ENCODE assay signal across 25 cellular contexts in genomic region chr1:61968869-61969268, GRCh38.
"Had no signal": no experiment of that assay in that cellular context is flagged by ENCODE, and none has a peak within 500 bp of the region (broad histone marks: within the 10 kb centered on the region; RNA-seq: fewer than 3 reads in every experiment).

No MANE protein-coding gene starts in this region.

- H3K36me3 ChIP-seq: neutrophil, pancreas, right lobe of liver, sigmoid colon, stomach, thoracic aorta, tibial artery, transverse colon, upper lobe of right lung, uterus had no signal

- DNase-seq: naive thymus-derived CD4-positive, alpha-beta T cell; nephron progenitor cell; nucleus accumbens; pancreas; posterior cingulate gyrus; psoas muscle; right cardiac atrium; right lobe of liver; sigmoid colon; small intestine; stimulated activated CD4-positive, alpha-beta T cell treated with anti-CD3 and anti-CD28 coated beads, Interleukin-15, amount 100 ng/mL, for 24 hours; stimulated activated CD4-positive, alpha-beta T cell treated with anti-CD3 and anti-CD28 coated beads, Interleukin-2, amount 100 ng/mL, for 24 hours; stimulated activated CD4-positive, alpha-beta T cell treated with anti-CD3 and anti-CD28 coated beads, Interleukin-2, amount 100 ng/mL, for 48 hours; stimulated activated CD4-positive, alpha-beta T cell treated with anti-CD3 and anti-CD28 coated beads, Interleukin-4, amount 100 ng/mL, for 24 hours; stimulated activated naive B cell treated with anti-CD40 and anti-IgM and Interleukin-4, amounts not matched to agents 10 μg/mL and 1 μg/mL and 100 μg/mL, for 72 hours; stimulated activated naive CD4-positive, alpha-beta T cell treated with Interleukin-2 at 50 U/mL for 16 hours; stomach; tibial artery; transverse colon; upper lobe of right lung; uterus had no signal

- H3K4me3 ChIP-seq: pancreas, psoas muscle, right lobe of liver, sigmoid colon, stomach, thoracic aorta, tibial artery, transverse colon, upper lobe of right lung, uterus had no signal

- FAIRE-seq: pancreas, small intestine had no signal

- H3K9me3 ChIP-seq: neutrophil, pancreas, psoas muscle, right lobe of liver, sigmoid colon, stomach, thoracic aorta, tibial artery, transverse colon, upper lobe of right lung, uterus had no signal

- H3K27me3 ChIP-seq: neutrophil, pancreas, right lobe of liver, sigmoid colon, stomach, tibial artery, transverse colon, upper lobe of right lung, uterus had no signal

- H3K4me1 ChIP-seq: pancreas, psoas muscle, sigmoid colon, stomach, tibial artery, transverse colon, upper lobe of right lung, uterus had no signal

- H3K27ac ChIP-seq: neutrophil, pancreas, psoas muscle, right lobe of liver, sigmoid colon, stomach, thoracic aorta, tibial artery, transverse colon, upper lobe of right lung, uterus had no signal

- ATAC-seq: naive thymus-derived CD4-positive, alpha-beta T cell; natural killer cell treated with Interleukin-12 subunit alpha and Interleukin-12 subunit beta and Interleukin-15 and Interleukin-18, amount 100 ng/mL, for 72 hours; pancreas; psoas muscle; right cardiac atrium; right lobe of liver; stimulated activated effector memory CD8-positive, alpha-beta T cell treated with anti-CD3 and anti-CD28 coated beads, Interleukin-12 subunit alpha, Interleukin-12 subunit beta, amount 100 ng/mL, for 72 hours; stimulated activated naive B cell treated with anti-CD40 and anti-IgM and Interleukin-4, amounts not matched to agents 10 μg/mL and 1 μg/mL and 100 μg/mL, for 72 hours; upper lobe of right lung had no signal
